ENCODE assay signal across 9 cellular contexts in genomic region chrX:106023947-106024346, GRCh38. TPM values are rescaled to one million over a fixed set of nuclear protein-coding genes. Genes with fewer than 3 reads are reported as not detected.
"Had no signal": no experiment of that assay in that cellular context is flagged by ENCODE, and none has a peak within 500 bp of the region (broad histone marks: within the 10 kb centered on the region; RNA-seq: fewer than 3 reads in every experiment).

No MANE protein-coding gene starts in this region.

- DNase-seq: IMR-90, KBM-7, KG1 had no signal

- H3K27ac ChIP-seq: HL-60 had no signal

- ATAC-seq: HepG2 had no signal

- FAIRE-seq: HepG2, HTR-8/SVneo had no signal

RNA-seq across cellular contexts. Expression of gene SERPINA7, which starts 14.6 kb away (rescaled TPM):
- total RNA-seq: HT-29, HT1080, IMR-90 had no signal
- polyA plus RNA-seq: IgD-negative memory B cell, IMR-90 had no signal
